ENCODE assay signal across 15 cellular contexts in genomic region chr5:102591650-102592049, GRCh38.
DNase-seq lines count a peak whose midpoint lies in the region; ATAC-seq and TF ChIP-seq lines count a peak whose summit lies in the region.
"Had no signal": no experiment of that assay in that cellular context is flagged by ENCODE, and none has a peak within 500 bp of the region (broad histone marks: within the 10 kb centered on the region; RNA-seq: fewer than 3 reads in every experiment).

No MANE protein-coding gene starts in this region.

- H3F3A ChIP-seq in GM23338 (replicated peaks; ENCODE audit: low read depth), result no peaks in the 10 kb centered on the region

- no peak overlapping the region for H2AFZ ChIP-seq in GM23338

- H3K36me3 Mint-ChIP-seq in GM23338 (ENCODE audit: low read depth), result peaks cover 4% of the 10 kb centered on the region; the same call in 1 of the 3 replicates
- H3K36me3 Mint-ChIP-seq: activated naive CD8-positive, alpha-beta T cell treated with anti-CD3 and anti-CD28 coated beads, Interleukin-2, amount 10 ng/mL, durations not matched to agents 7 days and 5 days had no signal

- no peak overlapping the region for H3K4me3 ChIP-seq in GM12865 (ENCODE audit: low read depth, low read length)
- H3K4me3 ChIP-seq in GM23338, result no peak overlapping the region

- H3K27ac ChIP-seq in GM23338 (ENCODE audit: low read depth), result no peak overlapping the region

- H3K27ac Mint-ChIP-seq in GM23338, result no peak overlapping the region
- H3K27ac Mint-ChIP-seq: activated naive CD8-positive, alpha-beta T cell treated with anti-CD3 and anti-CD28 coated beads, Interleukin-2, amount 10 ng/mL, durations not matched to agents 7 days and 5 days; B cell had no signal

- H3K36me3 ChIP-seq in GM23338 (ENCODE audit: insufficient read depth), result 0 out of 2 replicates have a peak, but pooled peaks cover 5% of the 10 kb centered on the region

- peaks cover 13% of the 10 kb centered on the region for H3K4me1 ChIP-seq in GM23338 (ENCODE audit: insufficient read depth)

- no peak overlapping the region for H3K4me2 ChIP-seq in GM23338

- H3K27me3 Mint-ChIP-seq in GM23338 (ENCODE audit: insufficient read depth, low read depth, poor library complexity), result peaks cover 1% of the 10 kb centered on the region
- H3K27me3 Mint-ChIP-seq: activated naive CD8-positive, alpha-beta T cell treated with anti-CD3 and anti-CD28 coated beads, Interleukin-2, amount 10 ng/mL, durations not matched to agents 7 days and 5 days; B cell had no signal

- H3K9me3 Mint-ChIP-seq in GM23338, result peaks cover 10% of the 10 kb centered on the region; the same call in 2 of the 3 replicates

- DNase-seq in GM12865 (ENCODE audit: low read depth), result peak; percentile 55
- DNase-seq in GM19238 (ENCODE audit: insufficient read length, low spot score), result no peak
- DNase-seq in LoVo (ENCODE audit: low spot score), result no peak
- no peak for DNase-seq in GM23338 (ENCODE audit: low spot score)
- DNase-seq in HK-2 (ENCODE audit: unreplicated experiment), result no peak
- DNase-seq: activated CD4-positive, alpha-beta T cell treated with anti-CD3 and anti-CD28 coated beads for 1 hour; activated naive CD8-positive, alpha-beta T cell treated with anti-CD3 and anti-CD28 coated beads, Interleukin-2, amount 10 ng/mL, durations not matched to agents 7 days and 5 days; cortex of kidney; foreskin melanocyte; NCI-H510A treated with DMSO at 0.1 percent for 48 hours; stimulated activated naive CD4-positive, alpha-beta T cell treated with Interleukin-2 at 50 U/mL for 16 hours had no signal

- H3K4me1 Mint-ChIP-seq in GM23338, result peaks cover 7% of the 10 kb centered on the region

- TF ChIP-seq CTCF in GM12865 (IDR thresholded peaks at IDR 0.05; ENCODE audit: insufficient read depth, low read depth, low read length, missing control alignments), result no peak
- TF ChIP-seq CTCF in GM23338 (conservative IDR thresholded peaks at IDR 0.05; ENCODE audit: low read depth in 2 of 2), result no peak

- ATAC-seq in GM18909 (IDR thresholded peaks at IDR 0.05; ENCODE audit: poor library complexity, unreplicated experiment) (peak; percentile 88), GM21786 (IDR thresholded peaks at IDR 0.05; ENCODE audit: unreplicated experiment) (peak; percentile 70), HG03175 (IDR thresholded peaks at IDR 0.05; ENCODE audit: unreplicated experiment) (peak; percentile 86), GM23338 (no peak)

- no peaks in the 10 kb centered on the region for H3K9me2 ChIP-seq in GM23338 (ENCODE audit: insufficient read depth)

- H4K20me1 ChIP-seq in GM23338 (replicated peaks; ENCODE audit: insufficient read depth), result no peaks in the 10 kb centered on the region

- no peaks in the 10 kb centered on the region for H3K27me3 ChIP-seq in GM23338 (ENCODE audit: insufficient read depth)

- no peaks in the 10 kb centered on the region for H3K79me2 ChIP-seq in GM23338 (replicated peaks; ENCODE audit: insufficient read depth)

- no peak overlapping the region for H3K4me3 Mint-ChIP-seq in GM23338
- H3K4me3 Mint-ChIP-seq: activated naive CD8-positive, alpha-beta T cell treated with anti-CD3 and anti-CD28 coated beads, Interleukin-2, amount 10 ng/mL, durations not matched to agents 7 days and 5 days; B cell had no signal

TF ChIP-seq in GM23338, 12 proteins besides CTCF, POLR2A, EP300 and RAD21:
- TF ChIP-seq POLR2AphosphoS5 (IDR thresholded peaks at IDR 0.05; ENCODE audit: low read depth) (no peak), ZNF331 (CRISPR knock-in tag; IDR thresholded peaks at IDR 0.05; ENCODE audit: low read depth) (no peak), CREB1 (CRISPR knock-in tag; IDR thresholded peaks at IDR 0.05; ENCODE audit: low read depth) (no peak), JUNB (IDR thresholded peaks at IDR 0.05; ENCODE audit: unreplicated experiment) (no peak), STAT1 (IDR thresholded peaks at IDR 0.05; ENCODE audit: unreplicated experiment) (no peak), ZNF114 (CRISPR knock-in tag; IDR thresholded peaks at IDR 0.05) (no peak), NANOG (IDR thresholded peaks at IDR 0.05; ENCODE audit: borderline replicate concordance) (no peak), EZH2phosphoT487 (IDR thresholded peaks at IDR 0.05; ENCODE audit: unreplicated experiment) (no peak)
